1 cellular context compared by ENCODE assay signal in genomic region chr11:108233277-108233945, GRCh38.
TF ChIP-seq lines count a peak whose summit lies in the region.

No MANE protein-coding gene starts in this region.

TF ChIP-seq in HepG2, 621 proteins besides CTCF, POLR2A, EP300 and RAD21 (continued from another document):
- TF ChIP-seq ZBTB10 (CRISPR knock-in tag; IDR thresholded peaks at IDR 0.05; ENCODE audit: borderline replicate concordance) (no peak), HOXA5 (CRISPR knock-in tag; IDR thresholded peaks at IDR 0.05) (no peak), IKZF5 (CRISPR knock-in tag; IDR thresholded peaks at IDR 0.05) (0 out of 2 replicates have a peak, but pooled peaks have one; percentile 52), AHDC1 (CRISPR knock-in tag; IDR thresholded peaks at IDR 0.05; ENCODE audit: borderline replicate concordance) (peak; percentile 80; the same call in 1 of the 2 replicates), PHF21A (CRISPR knock-in tag; IDR thresholded peaks at IDR 0.05) (0 out of 2 replicates have a peak, but pooled peaks have one; percentile 19), ZSCAN30 (CRISPR knock-in tag; IDR thresholded peaks at IDR 0.05) (no peak), ZBTB4 (CRISPR knock-in tag; IDR thresholded peaks at IDR 0.05; ENCODE audit: borderline replicate concordance) (no peak), EED (CRISPR knock-in tag; IDR thresholded peaks at IDR 0.05) (no peak), ZNF383 (CRISPR knock-in tag; IDR thresholded peaks at IDR 0.05; ENCODE audit: borderline replicate concordance) (no peak), ZNF556 (CRISPR knock-in tag; IDR thresholded peaks at IDR 0.05; ENCODE audit: borderline replicate concordance) (peak; percentile 53; the same call in 1 of the 2 replicates), ZNF484 (CRISPR knock-in tag; IDR thresholded peaks at IDR 0.05; ENCODE audit: borderline replicate concordance, low read depth) (no peak), ZBTB7A (CRISPR knock-in tag; IDR thresholded peaks at IDR 0.05) (no peak), DNMT1 (CRISPR knock-in tag; IDR thresholded peaks at IDR 0.05) (no peak), CREBL2 (CRISPR knock-in tag; IDR thresholded peaks at IDR 0.05; ENCODE audit: borderline replicate concordance) (no peak), NFYC (CRISPR knock-in tag; IDR thresholded peaks at IDR 0.05) (no peak), ZMYM4 (CRISPR knock-in tag; IDR thresholded peaks at IDR 0.05) (0 out of 2 replicates have a peak, but pooled peaks have one; percentile 34)
